1 cellular context compared by ENCODE assay signal in genomic region chr3:195352895-195353488, GRCh38.
TF ChIP-seq lines count a peak whose summit lies in the region.

No MANE protein-coding gene starts in this region.

TF ChIP-seq in K562, 482 proteins besides CTCF, POLR2A, EP300 and RAD21 (continued from another document and continues in another):
- TF ChIP-seq KDM5B (IDR thresholded peaks at IDR 0.05; ENCODE audit: insufficient replicate concordance, low read depth, low read length), result no peak
- no peak for TF ChIP-seq ERF (CRISPR knock-in tag; IDR thresholded peaks at IDR 0.05)
- no peak for TF ChIP-seq PKNOX1 (IDR thresholded peaks at IDR 0.05)
- TF ChIP-seq TAL1 (IDR thresholded peaks at IDR 0.05), result 0 out of 2 replicates have a peak, but pooled peaks have one; percentile 5
- TF ChIP-seq STAG1 (CRISPR knock-in tag; IDR thresholded peaks at IDR 0.05; ENCODE audit: borderline replicate concordance), result no peak
- no peak for TF ChIP-seq RBM17 (IDR thresholded peaks at IDR 0.05; ENCODE audit: borderline replicate concordance, low read depth, low read length)
- no peak for TF ChIP-seq POU5F1 (IDR thresholded peaks at IDR 0.05; ENCODE audit: borderline replicate concordance, low read depth, low read length, partially characterized antibody)
- no peak for TF ChIP-seq SFPQ (IDR thresholded peaks at IDR 0.05; ENCODE audit: low read depth, low read length)
- TF ChIP-seq ZNF212 (CRISPR knock-in tag; IDR thresholded peaks at IDR 0.05), result no peak
- no peak for TF ChIP-seq HNRNPUL1 (IDR thresholded peaks at IDR 0.05; ENCODE audit: low read length)
- no peak for TF ChIP-seq NELFE (IDR thresholded peaks at IDR 0.05; ENCODE audit: insufficient read depth, insufficient read length)
- TF ChIP-seq KDM2B (CRISPR knock-in tag; IDR thresholded peaks at IDR 0.05), result no peak
- TF ChIP-seq ARID1B (IDR thresholded peaks at IDR 0.05), result peak; percentile 60
- TF ChIP-seq TFAM (CRISPR knock-in tag; conservative IDR thresholded peaks at IDR 0.05), result no peak
- TF ChIP-seq ZNF324 (CRISPR knock-in tag; IDR thresholded peaks at IDR 0.05), result no peak
- no peak for TF ChIP-seq ZBTB12 (CRISPR knock-in tag; IDR thresholded peaks at IDR 0.05)
- TF ChIP-seq ZMIZ1 (IDR thresholded peaks at IDR 0.05; ENCODE audit: low read depth in 2 of 2, low read length in 2 of 2), result no peak
- no peak for TF ChIP-seq MYBL2 (IDR thresholded peaks at IDR 0.05; ENCODE audit: low read depth)
- TF ChIP-seq MYBL2 (CRISPR knock-in tag; IDR thresholded peaks at IDR 0.05; ENCODE audit: borderline replicate concordance), result no peak
- no peak for TF ChIP-seq NR3C1 (CRISPR knock-in tag; IDR thresholded peaks at IDR 0.05)
- TF ChIP-seq YBX1 (IDR thresholded peaks at IDR 0.05), result no peak
- no peak for TF ChIP-seq MCM3 (IDR thresholded peaks at IDR 0.05)
- TF ChIP-seq E2F1 (CRISPR knock-in tag; IDR thresholded peaks at IDR 0.05), result no peak
- TF ChIP-seq SRSF9 (IDR thresholded peaks at IDR 0.05; ENCODE audit: borderline replicate concordance, low read depth, low read length), result no peak
- TF ChIP-seq KLF13 (tag; IDR thresholded peaks at IDR 0.05; ENCODE audit: borderline replicate concordance, low read depth), result no peak
- no peak for TF ChIP-seq ZNF655 (CRISPR knock-in tag; IDR thresholded peaks at IDR 0.05)
- no peak for TF ChIP-seq ZNF140 (CRISPR knock-in tag; IDR thresholded peaks at IDR 0.05)
- TF ChIP-seq RBM34 (IDR thresholded peaks at IDR 0.05; ENCODE audit: borderline replicate concordance, insufficient read depth, low read length), result no peak
- TF ChIP-seq SRSF1 (IDR thresholded peaks at IDR 0.05; ENCODE audit: low read depth, low read length), result no peak
- TF ChIP-seq SIN3A (IDR thresholded peaks at IDR 0.05; ENCODE audit: borderline replicate concordance in 2 of 2, control insufficient read depth in 1 of 2, low read depth in 2 of 2, low read length in 2 of 2), result no peak
- TF ChIP-seq BMI1 (IDR thresholded peaks at IDR 0.05; ENCODE audit: low read length), result no peak
- TF ChIP-seq DIDO1 (tag; IDR thresholded peaks at IDR 0.05; ENCODE audit: low read depth), result no peak
- TF ChIP-seq ZHX1 (conservative IDR thresholded peaks at IDR 0.05; ENCODE audit: low read length), result no peak
- no peak for TF ChIP-seq PCBP2 (IDR thresholded peaks at IDR 0.05; ENCODE audit: low read depth, low read length, poor library complexity, severe bottlenecking)
- peak; percentile 93 for TF ChIP-seq DMBX1 (CRISPR knock-in tag; IDR thresholded peaks at IDR 0.05; ENCODE audit: borderline replicate concordance)
- TF ChIP-seq U2AF2 (optimal IDR thresholded peaks at IDR 0.05; ENCODE audit: low read depth, low read length), result no peak
- TF ChIP-seq ZSCAN32 (CRISPR knock-in tag; IDR thresholded peaks at IDR 0.05), result peak; percentile 49; the same call in 1 of the 2 replicates
- TF ChIP-seq PPARD (CRISPR knock-in tag; IDR thresholded peaks at IDR 0.05), result no peak
- no peak for TF ChIP-seq CC2D1A (IDR thresholded peaks at IDR 0.05)
- TF ChIP-seq CHD1 (IDR thresholded peaks at IDR 0.05; ENCODE audit: low read length), result no peak
- TF ChIP-seq DPF2 (IDR thresholded peaks at IDR 0.05), result peak; percentile 70; the same call in 1 of the 2 replicates
- no peak for TF ChIP-seq HDAC6 (IDR thresholded peaks at IDR 0.05; ENCODE audit: low read depth, low read length)
- no peak for TF ChIP-seq E2F3 (CRISPR knock-in tag; IDR thresholded peaks at IDR 0.05)
- TF ChIP-seq ZNF444 (CRISPR knock-in tag; IDR thresholded peaks at IDR 0.05), result no peak
- TF ChIP-seq MXD1 (CRISPR knock-in tag; IDR thresholded peaks at IDR 0.05; ENCODE audit: borderline replicate concordance, poor library complexity, severe bottlenecking), result no peak
- no peak for TF ChIP-seq CBFA2T2 (conservative IDR thresholded peaks at IDR 0.05)
- TF ChIP-seq SOX6 (IDR thresholded peaks at IDR 0.05), result peak; percentile 64; the same call in 1 of the 2 replicates
- no peak for TF ChIP-seq SMC3 (conservative IDR thresholded peaks at IDR 0.05; ENCODE audit: insufficient read depth, low read depth, low read length)
- no peak for TF ChIP-seq CBFA2T3 (IDR thresholded peaks at IDR 0.05)
- TF ChIP-seq HMG20A (CRISPR knock-in tag; conservative IDR thresholded peaks at IDR 0.05), result no peak
- no peak for TF ChIP-seq ZNF354B (CRISPR knock-in tag; IDR thresholded peaks at IDR 0.05)
- no peak for TF ChIP-seq ETV6 (IDR thresholded peaks at IDR 0.05; ENCODE audit: borderline replicate concordance in 1 of 2, low read depth in 2 of 2, low read length in 1 of 2)
- TF ChIP-seq ETV6 (CRISPR knock-in tag; IDR thresholded peaks at IDR 0.05; ENCODE audit: borderline replicate concordance), result no peak
- no peak for TF ChIP-seq NFYB (IDR thresholded peaks at IDR 0.05; ENCODE audit: extremely low read depth, insufficient read length)
- no peak for TF ChIP-seq IRF1 (CRISPR knock-in tag; IDR thresholded peaks at IDR 0.05; ENCODE audit: borderline replicate concordance)
- no peak for TF ChIP-seq ELK3 (CRISPR knock-in tag; IDR thresholded peaks at IDR 0.05)
- TF ChIP-seq PRMT5 (CRISPR knock-in tag; IDR thresholded peaks at IDR 0.05), result no peak
- TF ChIP-seq ZNF232 (CRISPR knock-in tag; IDR thresholded peaks at IDR 0.05), result no peak
- no peak for TF ChIP-seq BRCA1 (IDR thresholded peaks at IDR 0.05)
- TF ChIP-seq BRCA1 (CRISPR knock-in tag; IDR thresholded peaks at IDR 0.05), result no peak
- no peak for TF ChIP-seq RBM25 (IDR thresholded peaks at IDR 0.05; ENCODE audit: low read depth, low read length, severe bottlenecking)
- TF ChIP-seq DDX20 (tag; IDR thresholded peaks at IDR 0.05; ENCODE audit: low read depth), result peak; percentile 83
- no peak for TF ChIP-seq ZKSCAN8 (CRISPR knock-in tag; IDR thresholded peaks at IDR 0.05)
- TF ChIP-seq ZNF133 (CRISPR knock-in tag; IDR thresholded peaks at IDR 0.05), result no peak
